In genomic region chr6:125175459-125175858, GRCh38 we compare ENCODE assay signal across 6 cellular contexts.
"Had no signal": no experiment of that assay in that cellular context is flagged by ENCODE, and none has a peak within 500 bp of the region (broad histone marks: within the 10 kb centered on the region; RNA-seq: fewer than 3 reads in every experiment).

No MANE protein-coding gene starts in this region.

- DNase-seq: GM23248, GOT3, H7, KBM-7 had no signal

- H3K27ac ChIP-seq: GM23248, HL-60 had no signal

- H3K9me3 Mint-ChIP-seq: IgD-negative memory B cell had no signal

- H3K4me3 Mint-ChIP-seq: IgD-negative memory B cell had no signal

- H3K27ac Mint-ChIP-seq: IgD-negative memory B cell had no signal

- H3K4me1 Mint-ChIP-seq: IgD-negative memory B cell had no signal

- H3K36me3 Mint-ChIP-seq: IgD-negative memory B cell had no signal
